Comparison of ENCODE assay signal across 8 cellular contexts in genomic region chr1:168179411-168180147, GRCh38.
DNase-seq lines count a peak whose midpoint lies in the region; ATAC-seq lines count a peak whose summit lies in the region.

No MANE protein-coding gene starts in this region.

- H3K36me3 ChIP-seq in HUES48 (ENCODE audit: control insufficient read depth, insufficient read depth, low read length) (no peaks in the 10 kb centered on the region), iPS-15b (ENCODE audit: control insufficient read depth, insufficient read depth, low read length) (no peaks in the 10 kb centered on the region), subcutaneous abdominal adipose tissue (ENCODE audit: control insufficient read depth in 5 of 5, insufficient read depth in 5 of 5, low read length in 5 of 5) (no peaks in the 10 kb centered on the region)

- DNase-seq in DMS79 treated with DMSO at 0.1 percent for 48 hours (lab: John Stamatoyannopoulos, UW): peak; percentile 55
- no peak for DNase-seq in DMS79 (lab: John Stamatoyannopoulos, UW)
- DNase-seq in activated T-cell treated with anti-CD3 and anti-CD28 coated beads, Interleukin-2, amount 50 U/mL, for 48 hours: peak; percentile 41 to 43

- H3K4me1 ChIP-seq in HUES48 (ENCODE audit: control insufficient read depth, insufficient read depth, low read length) (peaks cover 13% of the 10 kb centered on the region), iPS-15b (ENCODE audit: control insufficient read depth, insufficient read depth, low read length) (peaks cover 5% of the 10 kb centered on the region), subcutaneous abdominal adipose tissue (ENCODE audit: control insufficient read depth in 5 of 5, insufficient read depth in 5 of 5, low read length in 5 of 5) (peaks cover 0 to 15% (median 10%) of the 10 kb centered on the region in 5 donors)

- no peaks in the 10 kb centered on the region for H3K9me3 ChIP-seq in HUES48 (ENCODE audit: control insufficient read depth, insufficient read depth, low read length)
- H3K9me3 ChIP-seq in iPS-15b (ENCODE audit: control insufficient read depth, insufficient read depth, low read length): no peaks in the 10 kb centered on the region
- H3K9me3 ChIP-seq in subcutaneous abdominal adipose tissue (ENCODE audit: control insufficient read depth in 5 of 5, low read length in 5 of 5): no peaks in the 10 kb centered on the region

- no peak for ATAC-seq in GM19395 (IDR thresholded peaks at IDR 0.05; ENCODE audit: unreplicated experiment)
- ATAC-seq in HG03520 (IDR thresholded peaks at IDR 0.05; ENCODE audit: unreplicated experiment): no peak

- H3K27ac ChIP-seq in HUES48 (ENCODE audit: low read depth, low read length) (peak overlapping the region; percentile 93), subcutaneous abdominal adipose tissue (ENCODE audit: low read depth, low read length) (peak overlapping the region; percentile 93)

- H3K9ac ChIP-seq in HUES48 (ENCODE audit: low read depth, low read length) (peak overlapping the region; percentile 76), iPS-15b (ENCODE audit: low read depth, low read length) (peak overlapping the region; percentile 56), subcutaneous abdominal adipose tissue (ENCODE audit: low read length in 5 of 5) (peak overlapping the region; percentile 81 to 94 (median 87))

- no peaks in the 10 kb centered on the region for H3K27me3 ChIP-seq in HUES48 (ENCODE audit: control insufficient read depth, insufficient read depth, low read length)
- no peaks in the 10 kb centered on the region for H3K27me3 ChIP-seq in iPS-15b (ENCODE audit: control insufficient read depth, insufficient read depth, low read length)
- no peaks in the 10 kb centered on the region for H3K27me3 ChIP-seq in subcutaneous abdominal adipose tissue (ENCODE audit: control insufficient read depth in 5 of 5, insufficient read depth in 4 of 5, low read length in 5 of 5)

- peak overlapping the region; percentile 81 for H3K4me3 ChIP-seq in HUES48 (ENCODE audit: low read depth, low read length)
- peak overlapping the region; percentile 96 for H3K4me3 ChIP-seq in iPS-15b (ENCODE audit: low read depth, low read length)
- H3K4me3 ChIP-seq in subcutaneous abdominal adipose tissue (ENCODE audit: low read depth in 1 of 5, low read length in 5 of 5): peak overlapping the region; percentile 64 to 97 (median 91)
